ENCODE assay signal across 21 cellular contexts in the genomic region with DNA sequence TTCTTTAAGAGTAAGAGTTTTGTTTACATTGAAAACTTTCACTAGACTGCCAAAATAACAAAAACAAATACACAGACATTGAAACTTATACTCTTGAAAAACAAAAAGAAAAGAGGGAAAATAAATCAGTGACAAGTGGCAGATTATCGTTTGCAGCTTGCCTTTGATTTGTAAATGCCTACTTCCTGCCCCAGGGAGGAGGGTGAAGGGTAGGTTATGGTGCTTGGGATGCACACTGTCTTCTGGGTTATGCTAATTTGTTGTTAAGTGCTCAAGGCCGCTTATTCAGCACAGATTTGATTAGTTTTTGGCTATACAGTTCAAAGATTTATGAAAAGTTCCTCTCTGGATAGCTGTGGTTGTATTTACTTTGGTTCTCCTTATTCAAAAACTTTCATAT.
DNase-seq lines count a peak whose midpoint lies in the region; ATAC-seq and TF ChIP-seq lines count a peak whose summit lies in the region.
"Had no signal": no experiment of that assay in that cellular context is flagged by ENCODE, and none has a peak within 500 bp of the region (broad histone marks: within the 10 kb centered on the region; RNA-seq: fewer than 3 reads in every experiment).

No MANE protein-coding gene starts in this region.

- no peak for ATAC-seq in HG02678 (IDR thresholded peaks at IDR 0.05; ENCODE audit: unreplicated experiment)
- ATAC-seq: left lobe of liver, Right ventricle myocardium inferior, T-cell had no signal

- peaks cover 25% of the 10 kb centered on the region for H3K36me3 Mint-ChIP-seq in Calu3 (ENCODE audit: insufficient read depth, unreplicated experiment)
- H3K36me3 Mint-ChIP-seq in neural progenitor cell: peaks cover 2% of the 10 kb centered on the region
- no peaks in the 10 kb centered on the region for H3K36me3 Mint-ChIP-seq in T-helper 2 cell treated with Interferon-gamma antibody and Interleukin-4, amounts not matched to agents 5 μg/mL and 100 μg/mL, for 36 hours (ENCODE audit: low read depth)
- H3K36me3 Mint-ChIP-seq: CD4-positive, alpha-beta memory T cell; T-cell had no signal

- TF ChIP-seq CTCF in Calu3 (IDR thresholded peaks at IDR 0.05; ENCODE audit: unreplicated experiment): no peak
- no peak for TF ChIP-seq CTCF in PC-9 (conservative IDR thresholded peaks at IDR 0.05)
- no peak for TF ChIP-seq CTCF in fibroblast of the aortic adventitia (IDR thresholded peaks at IDR 0.05; ENCODE audit: insufficient read depth, low read length)
- no peak for TF ChIP-seq CTCF in neural progenitor cell (IDR thresholded peaks at IDR 0.05)

- H3K4me1 ChIP-seq in HUES48 (ENCODE audit: control insufficient read depth, insufficient read depth, low read length): peaks cover 32% of the 10 kb centered on the region
- peaks cover 51% of the 10 kb centered on the region for H3K4me1 ChIP-seq in PC-9 (replicated peaks; ENCODE audit: insufficient read depth)
- peaks cover 24% of the 10 kb centered on the region for H3K4me1 ChIP-seq in neural progenitor cell

- H3K4me2 ChIP-seq in PC-9 (peak overlapping the region; percentile 58; the same call in 1 of the 2 replicates), neural progenitor cell (no peak overlapping the region)

- H3F3A ChIP-seq in PC-9 (ENCODE audit: insufficient read depth, low read depth) (peaks cover 52% of the 10 kb centered on the region), neural progenitor cell (ENCODE audit: low read depth) (no peaks in the 10 kb centered on the region)

- intact Hi-C loops in Calu3 (cut with micrococcal nuclease; ENCODE audit: unreplicated experiment): no loop called here
- intact Hi-C loops in PC-9 (cut with micrococcal nuclease; ENCODE audit: unreplicated experiment): no loop called here

- H3K27me3 ChIP-seq in HUES48 (ENCODE audit: control insufficient read depth, insufficient read depth, low read length) (no peaks in the 10 kb centered on the region), PC-9 (ENCODE audit: insufficient read depth, low read depth) (no peaks in the 10 kb centered on the region), neural progenitor cell (no peaks in the 10 kb centered on the region)
- H3K27me3 ChIP-seq: dorsolateral prefrontal cortex, right atrium auricular region had no signal

- no peaks in the 10 kb centered on the region for H3K9me2 ChIP-seq in PC-9 (ENCODE audit: insufficient read depth)

- H2AFZ ChIP-seq in PC-9 (no peak overlapping the region; the same call in 1 of the 2 replicates), neural progenitor cell (replicated peaks) (no peak overlapping the region)

- no peaks in the 10 kb centered on the region for H3K9me3 ChIP-seq in HUES48 (ENCODE audit: control insufficient read depth, insufficient read depth, low read length)
- H3K9me3 ChIP-seq in PC-9 (ENCODE audit: insufficient read depth, low read depth): no peaks in the 10 kb centered on the region
- no peaks in the 10 kb centered on the region for H3K9me3 ChIP-seq in neural progenitor cell (ENCODE audit: low read depth)
- H3K9me3 ChIP-seq: right atrium auricular region had no signal

- H3K79me2 ChIP-seq in PC-9 (ENCODE audit: low read depth) (peaks cover 2% of the 10 kb centered on the region), neural progenitor cell (ENCODE audit: low read depth) (no peaks in the 10 kb centered on the region)

- CTCF ChIA-PET in Calu3 (lab: Charles Lee): no interaction called here
- CTCF ChIA-PET in PC-9 (lab: Charles Lee): interaction anchor here (1.5 kb wide), 1 partner anchor 55 kb away, joined by 3 read pairs; no protein-coding TSS in a partner anchor

- H3K9me3 Mint-ChIP-seq in Calu3 (ENCODE audit: low read depth, unreplicated experiment): no peaks in the 10 kb centered on the region
- peaks cover 4% of the 10 kb centered on the region for H3K9me3 Mint-ChIP-seq in neural progenitor cell
- H3K9me3 Mint-ChIP-seq in T-helper 2 cell treated with Interferon-gamma antibody and Interleukin-4, amounts not matched to agents 5 μg/mL and 100 μg/mL, for 36 hours: no peaks in the 10 kb centered on the region
- H3K9me3 Mint-ChIP-seq: CD4-positive, alpha-beta memory T cell; T-cell had no signal

- H3K27ac Mint-ChIP-seq in Calu3 (ENCODE audit: unreplicated experiment) (peak overlapping the region; percentile 48), neural progenitor cell (no peak overlapping the region)
- no peak overlapping the region for H3K27ac Mint-ChIP-seq in T-helper 2 cell treated with Interferon-gamma antibody and Interleukin-4, amounts not matched to agents 5 μg/mL and 100 μg/mL, for 36 hours
- H3K27ac Mint-ChIP-seq: CD4-positive, alpha-beta memory T cell; T-cell had no signal

- peak overlapping the region; percentile 18 for H3K27ac ChIP-seq in HUES48 (ENCODE audit: low read depth, low read length)
- H3K27ac ChIP-seq in PC-9: peak overlapping the region; percentile 99
- no peak overlapping the region for H3K27ac ChIP-seq in neural progenitor cell

- DNase-seq in Calu3: no peak
- DNase-seq in PC-9: no peak
- DNase-seq in fibroblast of the aortic adventitia (ENCODE audit: low read depth): peak; percentile 24
- no peak for DNase-seq in neural progenitor cell (ENCODE audit: low spot score)
- DNase-seq in activated naive CD4-positive, alpha-beta T cell treated with anti-CD3 and anti-CD28 coated beads, Interleukin-2, amount 50 U/mL, for 16 hours: no peak
- DNase-seq in T-helper 2 cell treated with Interferon-gamma antibody and Interleukin-4, amounts not matched to agents 5 μg/mL and 100 μg/mL, for 36 hours (ENCODE audit: low spot score): no peak
- DNase-seq: activated CD4-positive, alpha-beta T cell treated with anti-CD3 and anti-CD28 coated beads, Interleukin-2, amount 50 U/mL, for 1 hour; activated CD8-positive, alpha-beta memory T cell treated with anti-CD3 and anti-CD28 coated beads, Interleukin-2, amount 50 U/mL, for 4 hours; activated effector memory CD4-positive, alpha-beta T cell treated with anti-CD3 and anti-CD28 coated beads, Interleukin-2, amount 50 U/mL, for 16 hours; CD4-positive, alpha-beta memory T cell; dorsolateral prefrontal cortex; erythroblast; midbrain; NCI-H1105; NCI-H2171 treated with DMSO at 0.1 percent for 48 hours; T-cell had no signal

- H3K4me1 Mint-ChIP-seq in Calu3 (ENCODE audit: low read depth, unreplicated experiment) (peaks cover 39% of the 10 kb centered on the region), neural progenitor cell (peaks cover 31% of the 10 kb centered on the region)
- peaks cover 38% of the 10 kb centered on the region for H3K4me1 Mint-ChIP-seq in T-helper 2 cell treated with Interferon-gamma antibody and Interleukin-4, amounts not matched to agents 5 μg/mL and 100 μg/mL, for 36 hours (ENCODE audit: low read depth)

- POLR2A ChIA-PET in PC-9 (lab: Charles Lee; ENCODE audit: unreplicated experiment): interaction anchor here (0.6 to 1.0 kb wide), 2 partner anchors 28 to 55 kb away, joined by 3 read pairs; no protein-coding TSS in a partner anchor

- H3K4me3 ChIP-seq in HUES48 (ENCODE audit: low read depth, low read length) (no peak overlapping the region), PC-9 (no peak overlapping the region), fibroblast of the aortic adventitia (ENCODE audit: low read depth, low read length) (no peak overlapping the region), neural progenitor cell (no peak overlapping the region)
- H3K4me3 ChIP-seq: dorsolateral prefrontal cortex, right atrium auricular region had no signal

- H3K27me3 Mint-ChIP-seq in Calu3 (ENCODE audit: unreplicated experiment) (peaks cover 12% of the 10 kb centered on the region), neural progenitor cell (ENCODE audit: insufficient read depth, low read depth) (no peaks in the 10 kb centered on the region)
- H3K27me3 Mint-ChIP-seq in T-helper 2 cell treated with Interferon-gamma antibody and Interleukin-4, amounts not matched to agents 5 μg/mL and 100 μg/mL, for 36 hours (ENCODE audit: low read depth): no peaks in the 10 kb centered on the region

- H4K20me1 ChIP-seq in PC-9 (ENCODE audit: insufficient read depth) (no peaks in the 10 kb centered on the region), neural progenitor cell (ENCODE audit: low read depth) (no peaks in the 10 kb centered on the region)

- no TSS peak for BruUV-seq in Calu3 (replicated peaks; lab: Mats Ljungman, UMichigan)
- no TSS peak for BruUV-seq in PC-9 (replicated peaks; lab: Mats Ljungman, UMichigan)

- H3K9ac ChIP-seq in HUES48 (ENCODE audit: low read depth, low read length) (no peak overlapping the region), neural progenitor cell (no peak overlapping the region)

- H3K4me3 Mint-ChIP-seq in Calu3 (ENCODE audit: low read depth, unreplicated experiment): no peak overlapping the region
- no peak overlapping the region for H3K4me3 Mint-ChIP-seq in neural progenitor cell
- H3K4me3 Mint-ChIP-seq in T-helper 2 cell treated with Interferon-gamma antibody and Interleukin-4, amounts not matched to agents 5 μg/mL and 100 μg/mL, for 36 hours: no peak overlapping the region
- H3K4me3 Mint-ChIP-seq: CD4-positive, alpha-beta memory T cell; T-cell had no signal

- H3K36me3 ChIP-seq in HUES48 (ENCODE audit: control insufficient read depth, insufficient read depth, low read length) (no peaks in the 10 kb centered on the region), PC-9 (ENCODE audit: low read depth) (no peaks in the 10 kb centered on the region), neural progenitor cell (no peaks in the 10 kb centered on the region)
- H3K36me3 ChIP-seq: right atrium auricular region had no signal
